Comparison of ENCODE assay signal across 1 cellular context in genomic region chr2:46979611-46980010, GRCh38.
TF ChIP-seq lines count a peak whose summit lies in the region.

No MANE protein-coding gene starts in this region.

TF ChIP-seq in HepG2, 621 proteins besides CTCF, POLR2A, EP300 and RAD21 (continued from another document):
- TF ChIP-seq ZNF687 (CRISPR knock-in tag; IDR thresholded peaks at IDR 0.05) (peak; percentile 11; the same call in 1 of the 2 replicates), TAF15 (IDR thresholded peaks at IDR 0.05; ENCODE audit: low read depth, low read length, poor library complexity, severe bottlenecking) (no peak), PHF5A (CRISPR knock-in tag; IDR thresholded peaks at IDR 0.05; ENCODE audit: low read depth, unreplicated experiment) (no peak)
TF ChIP-seq in HepG2: peak in this region for 1.
